In genomic region chr5:93604119-93604963, GRCh38 we compare ENCODE assay signal across 9 cellular contexts. TPM values are rescaled to one million over a fixed set of nuclear protein-coding genes. Genes with fewer than 3 reads are reported as not detected.
DNase-seq lines count a peak whose midpoint lies in the region.
"Had no signal": no experiment of that assay in that cellular context is flagged by ENCODE, and none has a peak within 500 bp of the region (broad histone marks: within the 10 kb centered on the region; RNA-seq: fewer than 3 reads in every experiment).

No MANE protein-coding gene starts in this region.

- H3K9me3 Mint-ChIP-seq in activated T-helper 1 cell treated with anti-CD3 and anti-CD28 coated beads, Interleukin-12 subunit alpha, Interleukin-12 subunit beta, Interleukin-2, Interleukin-4 antibody, amounts not matched to agents 30 ng/mL and 10 ng/mL and 1 ng/mL, durations not matched to agents 14 hours and 24 hours and 36 hours: no peaks in the 10 kb centered on the region

- no peak overlapping the region for H2BK120ac ChIP-seq in mesendoderm (ENCODE audit: low read depth, low read length)

- H3K27ac ChIP-seq in mesendoderm (ENCODE audit: low read depth, low read length): no peak overlapping the region
- H3K27ac ChIP-seq: SJCRH30 had no signal

- no peaks in the 10 kb centered on the region for H3K79me1 ChIP-seq in mesendoderm (ENCODE audit: low read length)

- DNase-seq in DMS79 treated with DMSO at 0.1 percent for 48 hours (lab: John Stamatoyannopoulos, UW): peak; percentile 42
- no peak for DNase-seq in DMS79 (lab: John Stamatoyannopoulos, UW)
- DNase-seq in activated T-helper 1 cell treated with anti-CD3 and anti-CD28 coated beads, Interleukin-12 subunit alpha, Interleukin-12 subunit beta, Interleukin-2, Interleukin-4 antibody, amounts not matched to agents 30 ng/mL and 10 ng/mL and 1 ng/mL, durations not matched to agents 14 hours and 24 hours and 36 hours (ENCODE audit: low spot score): no peak
- peak; percentile 37 for DNase-seq in glomerular visceral epithelial cell (ENCODE audit: extremely low spot score)
- no peak for DNase-seq in skeletal muscle cell (ENCODE audit: low read depth)
- no peak for DNase-seq in mesendoderm
- no peak for DNase-seq in NCI-H1048 (lab: John Stamatoyannopoulos, UW)
- DNase-seq in NCI-H187 (lab: John Stamatoyannopoulos, UW): no peak
- DNase-seq: SJCRH30 had no signal

- no peak overlapping the region for H3K4me3 Mint-ChIP-seq in activated T-helper 1 cell treated with anti-CD3 and anti-CD28 coated beads, Interleukin-12 subunit alpha, Interleukin-12 subunit beta, Interleukin-2, Interleukin-4 antibody, amounts not matched to agents 30 ng/mL and 10 ng/mL and 1 ng/mL, durations not matched to agents 14 hours and 24 hours and 36 hours

- no peak overlapping the region for H2AK5ac ChIP-seq in mesendoderm (ENCODE audit: low read length)

- H3K36me3 ChIP-seq in mesendoderm (ENCODE audit: control insufficient read depth, insufficient read depth, low read length): no peaks in the 10 kb centered on the region
- H3K36me3 ChIP-seq: SJCRH30 had no signal

- no peak overlapping the region for H3K4me2 ChIP-seq in mesendoderm (ENCODE audit: low read length)

- no peak overlapping the region for H3K9ac ChIP-seq in mesendoderm (ENCODE audit: low read length)

- H3K27me3 Mint-ChIP-seq in activated T-helper 1 cell treated with anti-CD3 and anti-CD28 coated beads, Interleukin-12 subunit alpha, Interleukin-12 subunit beta, Interleukin-2, Interleukin-4 antibody, amounts not matched to agents 30 ng/mL and 10 ng/mL and 1 ng/mL, durations not matched to agents 14 hours and 24 hours and 36 hours (ENCODE audit: insufficient read depth): peaks cover 55% of the 10 kb centered on the region

- no peak overlapping the region for H2BK5ac ChIP-seq in mesendoderm (ENCODE audit: low read length)

- H3K4me3 ChIP-seq in skeletal muscle cell (ENCODE audit: low read depth, low read length): peak overlapping the region; percentile 31
- no peak overlapping the region for H3K4me3 ChIP-seq in mesendoderm (ENCODE audit: low read length)
- H3K4me3 ChIP-seq: SJCRH30 had no signal

- H3K18ac ChIP-seq in mesendoderm (ENCODE audit: low read length): no peak overlapping the region

- no peak overlapping the region for H4K5ac ChIP-seq in mesendoderm (ENCODE audit: low read length)

- no peak overlapping the region for H3K56ac ChIP-seq in mesendoderm (ENCODE audit: low read length)

- no peaks in the 10 kb centered on the region for H3K79me2 ChIP-seq in mesendoderm (ENCODE audit: control insufficient read depth, insufficient read depth, low read length)

- peak overlapping the region; percentile 58 for H3K27ac Mint-ChIP-seq in activated T-helper 1 cell treated with anti-CD3 and anti-CD28 coated beads, Interleukin-12 subunit alpha, Interleukin-12 subunit beta, Interleukin-2, Interleukin-4 antibody, amounts not matched to agents 30 ng/mL and 10 ng/mL and 1 ng/mL, durations not matched to agents 14 hours and 24 hours and 36 hours

- peaks cover 2% of the 10 kb centered on the region for H3K36me3 Mint-ChIP-seq in activated T-helper 1 cell treated with anti-CD3 and anti-CD28 coated beads, Interleukin-12 subunit alpha, Interleukin-12 subunit beta, Interleukin-2, Interleukin-4 antibody, amounts not matched to agents 30 ng/mL and 10 ng/mL and 1 ng/mL, durations not matched to agents 14 hours and 24 hours and 36 hours (ENCODE audit: low read depth)

- no CpG with 5 or more reads among the region's 54 CpGs for WGBS in mesendoderm (ENCODE audit: extremely low coverage, insufficient coverage, low lambda C conversion rate)

- peaks cover 2% of the 10 kb centered on the region for H3K4me1 ChIP-seq in mesendoderm (ENCODE audit: control insufficient read depth, low read depth, low read length)
- H3K4me1 ChIP-seq: SJCRH30 had no signal

- no peak overlapping the region for H4K8ac ChIP-seq in mesendoderm (ENCODE audit: low read depth, low read length)

- H3K27me3 ChIP-seq in mesendoderm (ENCODE audit: insufficient read depth, low read length, poor library complexity): peaks cover 68% of the 10 kb centered on the region
- H3K27me3 ChIP-seq: SJCRH30 had no signal

- no peak overlapping the region for H3K4ac ChIP-seq in mesendoderm (ENCODE audit: low read depth, low read length)

- no peak overlapping the region for H2BK15ac ChIP-seq in mesendoderm (replicated peaks; ENCODE audit: low read depth)

- no peak overlapping the region for H3K23ac ChIP-seq in mesendoderm (ENCODE audit: low read length)

- peaks cover 10% of the 10 kb centered on the region for H3K4me1 Mint-ChIP-seq in activated T-helper 1 cell treated with anti-CD3 and anti-CD28 coated beads, Interleukin-12 subunit alpha, Interleukin-12 subunit beta, Interleukin-2, Interleukin-4 antibody, amounts not matched to agents 30 ng/mL and 10 ng/mL and 1 ng/mL, durations not matched to agents 14 hours and 24 hours and 36 hours (ENCODE audit: low read depth)

- intact Hi-C loops in activated T-helper 1 cell treated with anti-CD3 and anti-CD28 coated beads, Interleukin-12 subunit alpha, Interleukin-12 subunit beta, Interleukin-2, Interleukin-4 antibody, amounts not matched to agents 30 ng/mL and 10 ng/mL and 1 ng/mL, durations not matched to agents 14 hours and 24 hours and 36 hours (cut with micrococcal nuclease): no loop called here

RNA-seq across cellular contexts. Expression of gene NR2F1, which starts 21.3 kb away (rescaled TPM):
- total RNA-seq in activated T-helper 1 cell treated with anti-CD3 and anti-CD28 coated beads, Interleukin-12 subunit alpha, Interleukin-12 subunit beta, Interleukin-2, Interleukin-4 antibody, amounts not matched to agents 30 ng/mL and 10 ng/mL and 1 ng/mL, durations not matched to agents 14 hours and 24 hours and 36 hours: not detected in 2 replicates
- not detected for polyA plus RNA-seq in mesendoderm (2013, experiment 1 of 2)
- polyA plus RNA-seq in mesendoderm (2013, experiment 2 of 2): not detected

RNA-seq across cellular contexts. Expression of gene NR2F1-AS1, which starts 23.3 kb away (rescaled TPM):
- total RNA-seq in activated T-helper 1 cell treated with anti-CD3 and anti-CD28 coated beads, Interleukin-12 subunit alpha, Interleukin-12 subunit beta, Interleukin-2, Interleukin-4 antibody, amounts not matched to agents 30 ng/mL and 10 ng/mL and 1 ng/mL, durations not matched to agents 14 hours and 24 hours and 36 hours: not detected in 2 replicates
- 0.53 TPM for polyA plus RNA-seq in mesendoderm (2013, experiment 1 of 2)
- polyA plus RNA-seq in mesendoderm (2013, experiment 2 of 2): 0.66 TPM

Comparison
In these comparisons a context has a peak if more than half of its experiments do, and no peak if none do; other contexts are left out.
1. DNase-seq: peak in DMS79 treated with DMSO at 0.1 percent for 48 hours (single experiment) and glomerular visceral epithelial cell (single experiment); none in DMS79 (single experiment), activated T-helper 1 cell treated with anti-CD3 and anti-CD28 coated beads, Interleukin-12 subunit alpha, Interleukin-12 subunit beta, Interleukin-2, Interleukin-4 antibody, amounts not matched to agents 30 ng/mL and 10 ng/mL and 1 ng/mL, durations not matched to agents 14 hours and 24 hours and 36 hours (single experiment), skeletal muscle cell (single experiment), mesendoderm (single experiment), NCI-H1048 (single experiment) and NCI-H187 (0 of 2).